1 cellular context compared by ENCODE assay signal in genomic region chr11:68763181-68763721, GRCh38.
TF ChIP-seq lines count a peak whose summit lies in the region.

No MANE protein-coding gene starts in this region.

TF ChIP-seq in GM23338, 12 proteins besides CTCF, POLR2A, EP300 and RAD21 (continued from another document):
- TF ChIP-seq, protein P1, sequence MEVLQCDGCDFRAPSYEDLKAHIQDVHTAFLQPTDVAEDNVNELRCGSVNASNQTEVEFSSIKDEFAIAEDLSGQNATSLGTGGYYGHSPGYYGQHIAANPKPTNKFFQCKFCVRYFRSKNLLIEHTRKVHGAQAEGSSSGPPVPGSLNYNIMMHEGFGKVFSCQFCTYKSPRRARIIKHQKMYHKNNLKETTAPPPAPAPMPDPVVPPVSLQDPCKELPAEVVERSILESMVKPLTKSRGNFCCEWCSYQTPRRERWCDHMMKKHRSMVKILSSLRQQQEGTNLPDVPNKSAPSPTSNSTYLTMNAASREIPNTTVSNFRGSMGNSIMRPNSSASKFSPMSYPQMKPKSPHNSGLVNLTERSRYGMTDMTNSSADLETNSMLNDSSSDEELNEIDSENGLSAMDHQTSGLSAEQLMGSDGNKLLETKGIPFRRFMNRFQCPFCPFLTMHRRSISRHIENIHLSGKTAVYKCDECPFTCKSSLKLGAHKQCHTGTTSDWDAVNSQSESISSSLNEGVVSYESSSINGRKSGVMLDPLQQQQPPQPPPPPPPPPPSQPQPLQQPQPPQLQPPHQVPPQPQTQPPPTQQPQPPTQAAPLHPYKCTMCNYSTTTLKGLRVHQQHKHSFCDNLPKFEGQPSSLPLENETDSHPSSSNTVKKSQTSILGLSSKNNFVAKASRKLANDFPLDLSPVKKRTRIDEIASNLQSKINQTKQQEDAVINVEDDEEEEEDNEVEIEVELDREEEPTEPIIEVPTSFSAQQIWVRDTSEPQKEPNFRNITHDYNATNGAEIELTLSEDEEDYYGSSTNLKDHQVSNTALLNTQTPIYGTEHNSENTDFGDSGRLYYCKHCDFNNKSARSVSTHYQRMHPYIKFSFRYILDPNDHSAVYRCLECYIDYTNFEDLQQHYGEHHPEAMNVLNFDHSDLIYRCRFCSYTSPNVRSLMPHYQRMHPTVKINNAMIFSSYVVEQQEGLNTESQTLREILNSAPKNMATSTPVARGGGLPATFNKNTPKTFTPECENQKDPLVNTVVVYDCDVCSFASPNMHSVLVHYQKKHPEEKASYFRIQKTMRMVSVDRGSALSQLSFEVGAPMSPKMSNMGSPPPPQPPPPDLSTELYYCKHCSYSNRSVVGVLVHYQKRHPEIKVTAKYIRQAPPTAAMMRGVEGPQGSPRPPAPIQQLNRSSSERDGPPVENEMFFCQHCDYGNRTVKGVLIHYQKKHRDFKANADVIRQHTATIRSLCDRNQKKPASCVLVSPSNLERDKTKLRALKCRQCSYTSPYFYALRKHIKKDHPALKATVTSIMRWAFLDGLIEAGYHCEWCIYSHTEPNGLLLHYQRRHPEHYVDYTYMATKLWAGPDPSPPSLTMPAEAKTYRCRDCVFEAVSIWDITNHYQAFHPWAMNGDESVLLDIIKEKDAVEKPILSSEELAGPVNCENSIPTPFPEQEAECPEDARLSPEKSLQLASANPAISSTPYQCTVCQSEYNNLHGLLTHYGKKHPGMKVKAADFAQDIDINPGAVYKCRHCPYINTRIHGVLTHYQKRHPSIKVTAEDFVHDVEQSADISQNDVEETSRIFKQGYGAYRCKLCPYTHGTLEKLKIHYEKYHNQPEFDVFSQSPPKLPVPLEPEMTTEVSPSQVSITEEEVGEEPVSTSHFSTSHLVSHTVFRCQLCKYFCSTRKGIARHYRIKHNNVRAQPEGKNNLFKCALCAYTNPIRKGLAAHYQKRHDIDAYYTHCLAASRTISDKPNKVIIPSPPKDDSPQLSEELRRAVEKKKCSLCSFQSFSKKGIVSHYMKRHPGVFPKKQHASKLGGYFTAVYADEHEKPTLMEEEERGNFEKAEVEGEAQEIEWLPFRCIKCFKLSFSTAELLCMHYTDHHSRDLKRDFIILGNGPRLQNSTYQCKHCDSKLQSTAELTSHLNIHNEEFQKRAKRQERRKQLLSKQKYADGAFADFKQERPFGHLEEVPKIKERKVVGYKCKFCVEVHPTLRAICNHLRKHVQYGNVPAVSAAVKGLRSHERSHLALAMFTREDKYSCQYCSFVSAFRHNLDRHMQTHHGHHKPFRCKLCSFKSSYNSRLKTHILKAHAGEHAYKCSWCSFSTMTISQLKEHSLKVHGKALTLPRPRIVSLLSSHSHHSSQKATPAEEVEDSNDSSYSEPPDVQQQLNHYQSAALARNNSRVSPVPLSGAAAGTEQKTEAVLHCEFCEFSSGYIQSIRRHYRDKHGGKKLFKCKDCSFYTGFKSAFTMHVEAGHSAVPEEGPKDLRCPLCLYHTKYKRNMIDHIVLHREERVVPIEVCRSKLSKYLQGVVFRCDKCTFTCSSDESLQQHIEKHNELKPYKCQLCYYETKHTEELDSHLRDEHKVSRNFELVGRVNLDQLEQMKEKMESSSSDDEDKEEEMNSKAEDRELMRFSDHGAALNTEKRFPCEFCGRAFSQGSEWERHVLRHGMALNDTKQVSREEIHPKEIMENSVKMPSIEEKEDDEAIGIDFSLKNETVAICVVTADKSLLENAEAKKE (CRISPR knock-in tag; IDR thresholded peaks at IDR 0.05): no peak
- TF ChIP-seq NANOG (IDR thresholded peaks at IDR 0.05; ENCODE audit: borderline replicate concordance) (no peak), ZNF331 (CRISPR knock-in tag; IDR thresholded peaks at IDR 0.05; ENCODE audit: low read depth) (no peak)
- TF ChIP-seq, protein P2, sequence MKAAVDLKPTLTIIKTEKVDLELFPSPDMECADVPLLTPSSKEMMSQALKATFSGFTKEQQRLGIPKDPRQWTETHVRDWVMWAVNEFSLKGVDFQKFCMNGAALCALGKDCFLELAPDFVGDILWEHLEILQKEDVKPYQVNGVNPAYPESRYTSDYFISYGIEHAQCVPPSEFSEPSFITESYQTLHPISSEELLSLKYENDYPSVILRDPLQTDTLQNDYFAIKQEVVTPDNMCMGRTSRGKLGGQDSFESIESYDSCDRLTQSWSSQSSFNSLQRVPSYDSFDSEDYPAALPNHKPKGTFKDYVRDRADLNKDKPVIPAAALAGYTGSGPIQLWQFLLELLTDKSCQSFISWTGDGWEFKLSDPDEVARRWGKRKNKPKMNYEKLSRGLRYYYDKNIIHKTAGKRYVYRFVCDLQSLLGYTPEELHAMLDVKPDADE (IDR thresholded peaks at IDR 0.05): no peak
